In genomic region chr13:81171065-81171647, GRCh38 we compare ENCODE assay signal across 8 cellular contexts.
DNase-seq lines count a peak whose midpoint lies in the region; ATAC-seq and TF ChIP-seq lines count a peak whose summit lies in the region.

No MANE protein-coding gene starts in this region.

- no peak overlapping the region for H3K27ac Mint-ChIP-seq in brain

- no peak overlapping the region for H3K9ac ChIP-seq in mesendoderm (ENCODE audit: low read length)

- intact Hi-C loops in posterior cingulate gyrus (cut with DNase I) (loop anchor here (5.0 kb wide), 1 partner anchor 311 kb away; no protein-coding TSS in a partner anchor), tibial artery (cut with DNase I; ENCODE audit: low total_unique reads) (no loop called here)

- H2BK5ac ChIP-seq in mesendoderm (ENCODE audit: low read length) = no peak overlapping the region

- H3K36me3 ChIP-seq in mesendoderm (ENCODE audit: control insufficient read depth, insufficient read depth, low read length) = no peaks in the 10 kb centered on the region
- H3K36me3 ChIP-seq in effector memory CD4-positive, alpha-beta T cell (ENCODE audit: control insufficient read depth, insufficient read depth, low read length) = no peaks in the 10 kb centered on the region
- H3K36me3 ChIP-seq in tibial artery = no peaks in the 10 kb centered on the region

- no peak overlapping the region for H3K18ac ChIP-seq in mesendoderm (ENCODE audit: low read length)

- H3K9me3 ChIP-seq in effector memory CD4-positive, alpha-beta T cell (ENCODE audit: control insufficient read depth, low read length) = no peaks in the 10 kb centered on the region
- no peaks in the 10 kb centered on the region for H3K9me3 ChIP-seq in tibial artery

- H4K8ac ChIP-seq in mesendoderm (ENCODE audit: low read depth, low read length) = no peak overlapping the region

- no peaks in the 10 kb centered on the region for H3K36me3 Mint-ChIP-seq in brain

- H2BK15ac ChIP-seq in mesendoderm (replicated peaks; ENCODE audit: low read depth) = no peak overlapping the region

- H3K4me1 Mint-ChIP-seq in brain = no peaks in the 10 kb centered on the region

- no peak overlapping the region for H3K23ac ChIP-seq in mesendoderm (ENCODE audit: low read length)

- peak; percentile 73 for ATAC-seq in GM19452 (IDR thresholded peaks at IDR 0.05; ENCODE audit: unreplicated experiment)

- TF ChIP-seq CTCF in brain (conservative IDR thresholded peaks at IDR 0.05) (peak; percentile 78 to 84), tibial artery (IDR thresholded peaks at IDR 0.05) (peak in 1 of 2 experiments; percentile 14)

- DNase-seq in AML-193 (lab: John Stamatoyannopoulos, UW) = peak; percentile 40 to 47
- DNase-seq in NAMALWA (ENCODE audit: low spot score) = peak; percentile 58
- DNase-seq in mesendoderm = peak; percentile 40
- DNase-seq in posterior cingulate gyrus = no peak
- no peak for DNase-seq in effector memory CD4-positive, alpha-beta T cell
- DNase-seq in tibial artery = no peak

- no peak overlapping the region for H3K56ac ChIP-seq in mesendoderm (ENCODE audit: low read length)

- no CpG with 5 or more reads among the region's 3 CpGs for WGBS in mesendoderm (ENCODE audit: extremely low coverage, insufficient coverage, low lambda C conversion rate)

- no peaks in the 10 kb centered on the region for H3K27me3 ChIP-seq in mesendoderm (ENCODE audit: insufficient read depth, low read length, poor library complexity)
- no peaks in the 10 kb centered on the region for H3K27me3 ChIP-seq in effector memory CD4-positive, alpha-beta T cell (replicated peaks; ENCODE audit: control insufficient read depth, insufficient read depth, low read length, poor library complexity, severe bottlenecking)
- H3K27me3 ChIP-seq in tibial artery = no peaks in the 10 kb centered on the region

- no peaks in the 10 kb centered on the region for H3K4me1 ChIP-seq in mesendoderm (ENCODE audit: control insufficient read depth, low read depth, low read length)
- H3K4me1 ChIP-seq in effector memory CD4-positive, alpha-beta T cell (ENCODE audit: control insufficient read depth, insufficient read depth, low read length, poor library complexity, severe bottlenecking) = no peaks in the 10 kb centered on the region
- H3K4me1 ChIP-seq in tibial artery = no peaks in the 10 kb centered on the region

- no peak overlapping the region for H3K4me3 Mint-ChIP-seq in brain

- H3K27me3 Mint-ChIP-seq in brain = no peaks in the 10 kb centered on the region

- peaks cover 0 to 3% (median 0%) of the 10 kb centered on the region in 5 experiments for H3K9me3 Mint-ChIP-seq in brain

- no peak overlapping the region for H3K27ac ChIP-seq in mesendoderm (ENCODE audit: low read depth, low read length)
- H3K27ac ChIP-seq in effector memory CD4-positive, alpha-beta T cell (ENCODE audit: insufficient read depth, low read length, poor library complexity, severe bottlenecking) = no peak overlapping the region
- no peak overlapping the region for H3K27ac ChIP-seq in tibial artery

- H3K4me3 ChIP-seq in mesendoderm (ENCODE audit: low read length) (no peak overlapping the region), tibial artery (no peak overlapping the region)
- H3K4me3 ChIP-seq in effector memory CD4-positive, alpha-beta T cell (ENCODE audit: insufficient read depth, low read depth, low read length, poor library complexity, severe bottlenecking) = no peak overlapping the region

- H3K4me2 ChIP-seq in mesendoderm (ENCODE audit: low read length) = no peak overlapping the region

- no peaks in the 10 kb centered on the region for H3K79me2 ChIP-seq in mesendoderm (ENCODE audit: control insufficient read depth, insufficient read depth, low read length)

- H3K4ac ChIP-seq in mesendoderm (ENCODE audit: low read depth, low read length) = no peak overlapping the region

- no peaks in the 10 kb centered on the region for H3K79me1 ChIP-seq in mesendoderm (ENCODE audit: low read length)

- no peak overlapping the region for H2BK120ac ChIP-seq in mesendoderm (ENCODE audit: low read depth, low read length)

- H2AK5ac ChIP-seq in mesendoderm (ENCODE audit: low read length) = no peak overlapping the region

- H4K5ac ChIP-seq in mesendoderm (ENCODE audit: low read length) = no peak overlapping the region

Comparison
In these comparisons a context has a peak if more than half of its experiments do, and no peak if none do; other contexts are left out.
1. DNase-seq: peak in AML-193 (2 of 2), NAMALWA (single experiment) and mesendoderm (single experiment); none in posterior cingulate gyrus (0 of 10), effector memory CD4-positive, alpha-beta T cell (0 of 3) and tibial artery (0 of 2).